ENCODE assay signal across 29 cellular contexts in genomic region chr6:95142661-95143060, GRCh38.
"Had no signal": no experiment of that assay in that cellular context is flagged by ENCODE, and none has a peak within 500 bp of the region (broad histone marks: within the 10 kb centered on the region; RNA-seq: fewer than 3 reads in every experiment).

No MANE protein-coding gene starts in this region.

- H3K4me3 Mint-ChIP-seq: naive thymus-derived CD4-positive, alpha-beta T cell; natural killer cell; nephron; neural progenitor cell; stimulated activated memory B cell treated with anti-CD40 and anti-IgM and Interleukin-4, amounts not matched to agents 10 μg/mL and 1 μg/mL and 100 μg/mL, for 72 hours; stimulated activated naive CD8-positive, alpha-beta T cell treated with anti-CD3 and anti-CD28 coated beads, Interleukin-15, amount 100 ng/mL, for 72 hours had no signal

- H3K36me3 Mint-ChIP-seq: naive thymus-derived CD4-positive, alpha-beta T cell; natural killer cell; neural progenitor cell; stimulated activated memory B cell treated with anti-CD40 and anti-IgM and Interleukin-4, amounts not matched to agents 10 μg/mL and 1 μg/mL and 100 μg/mL, for 72 hours had no signal

- H3K27ac ChIP-seq: neural progenitor cell, ovary, parathyroid adenoma, psoas muscle, sigmoid colon, suprapubic skin, testis, tibial artery, transverse colon, upper lobe of left lung, vagina had no signal

- H3K27ac Mint-ChIP-seq: naive thymus-derived CD4-positive, alpha-beta T cell; natural killer cell; nephron; neural progenitor cell; progenitor cell of endocrine pancreas; stimulated activated memory B cell treated with anti-CD40 and anti-IgM and Interleukin-4, amounts not matched to agents 10 μg/mL and 1 μg/mL and 100 μg/mL, for 72 hours; stimulated activated naive CD8-positive, alpha-beta T cell treated with anti-CD3 and anti-CD28 coated beads, Interleukin-15, amount 100 ng/mL, for 72 hours had no signal

- H3K27me3 Mint-ChIP-seq: naive thymus-derived CD4-positive, alpha-beta T cell; progenitor cell of endocrine pancreas; stimulated activated memory B cell treated with anti-CD40 and anti-IgM and Interleukin-4, amounts not matched to agents 10 μg/mL and 1 μg/mL and 100 μg/mL, for 72 hours; stimulated activated naive CD8-positive, alpha-beta T cell treated with anti-CD3 and anti-CD28 coated beads, Interleukin-15, amount 100 ng/mL, for 72 hours had no signal

- H3K9me3 Mint-ChIP-seq: nephron; neural progenitor cell; stimulated activated memory B cell treated with anti-CD40 and anti-IgM and Interleukin-4, amounts not matched to agents 10 μg/mL and 1 μg/mL and 100 μg/mL, for 72 hours; stimulated activated naive CD8-positive, alpha-beta T cell treated with anti-CD3 and anti-CD28 coated beads, Interleukin-15, amount 100 ng/mL, for 72 hours had no signal

- DNase-seq: naive thymus-derived CD4-positive, alpha-beta T cell; natural killer cell; occipital lobe; ovary; posterior cingulate gyrus; psoas muscle; right cardiac atrium; sigmoid colon; small intestine; stimulated activated CD4-positive, alpha-beta T cell treated with anti-CD3 and anti-CD28 coated beads, Interleukin-15, amount 100 ng/mL, for 24 hours; stimulated activated CD4-positive, alpha-beta T cell treated with anti-CD3 and anti-CD28 coated beads, Interleukin-2, amount 100 ng/mL, for 24 hours; stimulated activated CD4-positive, alpha-beta T cell treated with anti-CD3 and anti-CD28 coated beads, Interleukin-4, amount 100 ng/mL, for 1 hour; stimulated activated CD4-positive, alpha-beta T cell treated with anti-CD3 and anti-CD28 coated beads, Interleukin-4, amount 100 ng/mL, for 4 hours; stimulated activated CD8-positive, alpha-beta memory T cell treated with anti-CD3 and anti-CD28 coated beads, Interleukin-4, amount 100 ng/mL, for 48 hours; stimulated activated naive CD4-positive, alpha-beta T cell; stimulated activated naive CD8-positive, alpha-beta T cell treated with anti-CD3 and anti-CD28 coated beads, Interleukin-15, amount 100 ng/mL, for 72 hours; stimulated activated naive CD8-positive, alpha-beta T cell treated with anti-CD3 and anti-CD28 coated beads, Interleukin-15, Interleukin-2, amounts not matched to agents 100 U/mL and 50 U/mL, for 24 hours; substantia nigra; testis; tibial artery; transverse colon; upper lobe of left lung had no signal

- H3K4me1 Mint-ChIP-seq: naive thymus-derived CD4-positive, alpha-beta T cell; natural killer cell; nephron; neural progenitor cell; stimulated activated memory B cell treated with anti-CD40 and anti-IgM and Interleukin-4, amounts not matched to agents 10 μg/mL and 1 μg/mL and 100 μg/mL, for 72 hours; stimulated activated naive CD8-positive, alpha-beta T cell treated with anti-CD3 and anti-CD28 coated beads, Interleukin-15, amount 100 ng/mL, for 72 hours had no signal
